In genomic region chr2:102473020-102473419, GRCh38 we compare ENCODE assay signal across 8 cellular contexts. TPM values are rescaled to one million over a fixed set of nuclear protein-coding genes. Genes with fewer than 3 reads are reported as not detected.
DNase-seq lines count a peak whose midpoint lies in the region; ATAC-seq and TF ChIP-seq lines count a peak whose summit lies in the region.

Gene SLC9A4 (plus strand): TSS chr2:102473226. CDS start chr2:102473760, 534 bp downstream.

- H3K27ac ChIP-seq in MM.1S (ENCODE audit: low read length) (no peak within 1 kb of the TSS), endodermal cell (ENCODE audit: low read depth, low read length) (no peak within 1 kb of the TSS), thyroid gland (no peak within 1 kb of the TSS)

- H3K4me3 ChIP-seq in MM.1S (ENCODE audit: low read length) = no peak within 1 kb of the TSS
- no peak within 1 kb of the TSS for H3K4me3 ChIP-seq in endodermal cell (ENCODE audit: low read length)
- no peak within 1 kb of the TSS for H3K4me3 ChIP-seq in thyroid gland (replicated peaks in 1 of 3)

- no peaks in the 10 kb centered on the region for H3K4me1 Mint-ChIP-seq in activated CD4-positive, alpha-beta T cell treated with anti-CD3 and anti-CD28 coated beads for 36 hours
- no peaks in the 10 kb centered on the region for H3K4me1 Mint-ChIP-seq in endodermal cell
- no peaks in the 10 kb centered on the region for H3K4me1 Mint-ChIP-seq in natural killer cell

- 17 to 29% methylated on average over 2 to 3 of the region's 3 CpGs for WGBS in endodermal cell (ENCODE audit: insufficient coverage in 1 of 2, insufficient read length in 1 of 2), 2 experiments
- WGBS in thyroid gland, 2 donors = 1 to 4% methylated on average over 3 of the region's 3 CpGs

- H3K36me3 Mint-ChIP-seq in activated CD4-positive, alpha-beta T cell treated with anti-CD3 and anti-CD28 coated beads for 36 hours (ENCODE audit: low read depth) = no peaks in the 10 kb centered on the region
- H3K36me3 Mint-ChIP-seq in endodermal cell (ENCODE audit: low read depth) = no peaks in the 10 kb centered on the region
- peaks cover 13% of the 10 kb centered on the region for H3K36me3 Mint-ChIP-seq in natural killer cell

- no peaks in the 10 kb centered on the region for H3K9me3 ChIP-seq in MM.1S (replicated peaks; ENCODE audit: insufficient read depth, low read length)
- peaks cover 9% of the 10 kb centered on the region for H3K9me3 ChIP-seq in endodermal cell (ENCODE audit: control insufficient read depth, low read length)
- no peaks in the 10 kb centered on the region for H3K9me3 ChIP-seq in thyroid gland

- H3K9ac ChIP-seq in MM.1S (ENCODE audit: low read length) (no peak within 1 kb of the TSS), endodermal cell (ENCODE audit: extremely low read depth, low read length, poor library complexity, severe bottlenecking) (no peak within 1 kb of the TSS)

- TF ChIP-seq CTCF in MM.1S (IDR thresholded peaks at IDR 0.05; ENCODE audit: low read length) = peak; percentile 94
- peak; percentile 92 for TF ChIP-seq CTCF in endodermal cell (conservative IDR thresholded peaks at IDR 0.05)
- TF ChIP-seq CTCF in natural killer cell (IDR thresholded peaks at IDR 0.05) = peak; percentile 96
- peak; percentile 52 to 90 (median 77) for TF ChIP-seq CTCF in thyroid gland (IDR thresholded peaks at IDR 0.05)

- H3K27ac Mint-ChIP-seq in activated CD4-positive, alpha-beta T cell treated with anti-CD3 and anti-CD28 coated beads for 36 hours = no peak within 1 kb of the TSS
- H3K27ac Mint-ChIP-seq in endodermal cell = no peak within 1 kb of the TSS
- no peak within 1 kb of the TSS for H3K27ac Mint-ChIP-seq in natural killer cell

- intact Hi-C loops in activated CD4-positive, alpha-beta T cell treated with anti-CD3 and anti-CD28 coated beads for 36 hours (cut with DNase I, micrococcal nuclease) = loop anchor here (1.0 to 5.0 kb wide), 6 partner anchors 46 to 334 kb away; no protein-coding TSS in a partner anchor
- intact Hi-C loops in natural killer cell (cut with micrococcal nuclease) (loop anchor here (1.0 to 2.0 kb wide), 3 partner anchors 48 to 143 kb away; no protein-coding TSS in a partner anchor), thyroid gland (cut with DNase I) (loop anchor here (10.0 kb wide), 1 partner anchor 142 kb away; the partner anchor contains the start of gene SLC9A2)

- peak; percentile 86 for ATAC-seq in GM19395 (IDR thresholded peaks at IDR 0.05; ENCODE audit: unreplicated experiment)
- no peak for ATAC-seq in activated CD4-positive, alpha-beta T cell treated with anti-CD3 and anti-CD28 coated beads for 36 hours
- peak; percentile 67 to 90 (median 86) for ATAC-seq in natural killer cell
- no peak for ATAC-seq in GM18858 (IDR thresholded peaks at IDR 0.05; ENCODE audit: unreplicated experiment)

- H3K9me2 ChIP-seq in MM.1S (replicated peaks; ENCODE audit: insufficient read depth, low read length) = no peaks in the 10 kb centered on the region

- H2AFZ ChIP-seq in MM.1S (ENCODE audit: low read length) = 0 out of 2 replicates have a peak within 1 kb of the TSS, but pooled peaks have one; percentile 17

- H3K36me3 ChIP-seq in MM.1S (replicated peaks; ENCODE audit: insufficient read depth, low read length) = no peaks in the 10 kb centered on the region
- no peaks in the 10 kb centered on the region for H3K36me3 ChIP-seq in endodermal cell (ENCODE audit: control insufficient read depth, insufficient read depth, low read length)
- no peaks in the 10 kb centered on the region for H3K36me3 ChIP-seq in thyroid gland

- no peaks in the 10 kb centered on the region for H3K27me3 ChIP-seq in MM.1S (replicated peaks; ENCODE audit: insufficient read depth, low read length)
- peaks cover 10% of the 10 kb centered on the region for H3K27me3 ChIP-seq in endodermal cell (ENCODE audit: control insufficient read depth, insufficient read depth, low read length, poor library complexity, severe bottlenecking)
- no peaks in the 10 kb centered on the region for H3K27me3 ChIP-seq in thyroid gland

- H3K79me2 ChIP-seq in MM.1S (ENCODE audit: low read length) = no peaks in the 10 kb centered on the region

- POLR2A ChIA-PET in activated CD4-positive, alpha-beta T cell treated with anti-CD3 and anti-CD28 coated beads for 36 hours (lab: Charles Lee) = no interaction called here

- CTCF ChIA-PET in activated CD4-positive, alpha-beta T cell treated with anti-CD3 and anti-CD28 coated beads for 36 hours (lab: Charles Lee) = interaction anchor here (0.5 to 5.8 kb wide), 28 partner anchors 11 to 1549 kb away, joined by 3 to 80 read pairs (median 4); no protein-coding TSS in a partner anchor

- peak; percentile 80 for DNase-seq in DMS53 (lab: John Stamatoyannopoulos, UW)
- peak; percentile 60 for DNase-seq in MM.1S
- DNase-seq in activated CD4-positive, alpha-beta T cell treated with anti-CD3 and anti-CD28 coated beads for 36 hours = peak; percentile 77
- peak; percentile 83 for DNase-seq in endodermal cell
- peak; percentile 58 for DNase-seq in natural killer cell
- DNase-seq in thyroid gland = peak; percentile 65 to 68

- H3F3A ChIP-seq in MM.1S (ENCODE audit: insufficient read depth, low read length) = no peaks in the 10 kb centered on the region

- H3K4me1 ChIP-seq in MM.1S (ENCODE audit: low read length) (no peaks in the 10 kb centered on the region), endodermal cell (ENCODE audit: control insufficient read depth, insufficient read depth, low read length) (peaks cover 3% of the 10 kb centered on the region), thyroid gland (no peaks in the 10 kb centered on the region)

- peaks cover 7% of the 10 kb centered on the region for H3K9me3 Mint-ChIP-seq in activated CD4-positive, alpha-beta T cell treated with anti-CD3 and anti-CD28 coated beads for 36 hours (ENCODE audit: low read depth)
- H3K9me3 Mint-ChIP-seq in endodermal cell (no peaks in the 10 kb centered on the region), natural killer cell (peaks cover 3 to 4% of the 10 kb centered on the region in 2 donors)

- peaks cover 13% of the 10 kb centered on the region for H3K27me3 Mint-ChIP-seq in activated CD4-positive, alpha-beta T cell treated with anti-CD3 and anti-CD28 coated beads for 36 hours
- H3K27me3 Mint-ChIP-seq in endodermal cell (ENCODE audit: insufficient read depth) = peaks cover 3% of the 10 kb centered on the region
- H3K27me3 Mint-ChIP-seq in natural killer cell (ENCODE audit: low read depth in 2 of 2) = peaks cover 15 to 19% of the 10 kb centered on the region in 2 donors

- H3K4me3 Mint-ChIP-seq in activated CD4-positive, alpha-beta T cell treated with anti-CD3 and anti-CD28 coated beads for 36 hours = no peak within 1 kb of the TSS
- H3K4me3 Mint-ChIP-seq in endodermal cell (no peak within 1 kb of the TSS), natural killer cell (no peak within 1 kb of the TSS)

- TF ChIP-seq POLR2A in thyroid gland (IDR thresholded peaks at IDR 0.05) = no peak

- H4K20me1 ChIP-seq in MM.1S (ENCODE audit: insufficient read depth, low read length) = no peaks in the 10 kb centered on the region

- no peak within 1 kb of the TSS for H3K4me2 ChIP-seq in MM.1S (ENCODE audit: low read depth, low read length)

RNA-seq across cellular contexts. Expression of gene SLC9A4, which starts in this region (rescaled TPM):
- total RNA-seq in activated CD4-positive, alpha-beta T cell treated with anti-CD3 and anti-CD28 coated beads for 36 hours = under 1 TPM in 1 of 2 experiments, not detected in 1; 0.11 TPM
- under 1 TPM in 1 of 2 donors, not detected in 1; 0.07 TPM for total RNA-seq in endodermal cell
- not detected for polyA plus RNA-seq in endodermal cell (2013, experiment 1 of 2)
- polyA plus RNA-seq in endodermal cell (2013, experiment 2 of 2) = not detected
- total RNA-seq in natural killer cell = under 1 TPM in 2 of 3 donors, not detected in 1; 0.19 to 0.38 TPM
- total RNA-seq in thyroid gland = not detected

Comparison
In these comparisons a context has a peak if more than half of its experiments do, and no peak if none do; other contexts are left out.
1. Peak in DNase-seq in activated CD4-positive, alpha-beta T cell treated with anti-CD3 and anti-CD28 coated beads for 36 hours; RNA of the gene not detected or under 1 TPM.
2. Peak in DNase-seq in endodermal cell; RNA of the gene not detected or under 1 TPM.
3. Peak in DNase-seq and ATAC-seq in natural killer cell; RNA of the gene not detected or under 1 TPM.
4. Peak in DNase-seq in thyroid gland; RNA of the gene not detected or under 1 TPM.